In genomic region chr16:88533945-88534641, GRCh38 we compare ENCODE assay signal across 8 cellular contexts. TPM values are rescaled to one million over a fixed set of nuclear protein-coding genes. Genes with fewer than 3 reads are reported as not detected.
DNase-seq lines count a peak whose midpoint lies in the region; ATAC-seq, FAIRE-seq and TF ChIP-seq lines count a peak whose summit lies in the region.

No MANE protein-coding gene starts in this region.

- H2AFZ ChIP-seq in GM12878 (ENCODE audit: control insufficient read depth, low read depth, low read length) = peak overlapping the region; percentile 77

- H3K79me2 ChIP-seq in GM12878 (ENCODE audit: control insufficient read depth, insufficient read depth, low read length) = peaks cover 4% of the 10 kb centered on the region; the same call in 1 of the 2 replicates

- H3K27me3 ChIP-seq in GM12878 (replicated peaks in 1 of 2; ENCODE audit: control insufficient read depth in 2 of 2, insufficient read depth in 2 of 2, low read length in 1 of 2) = no peaks in the 10 kb centered on the region
- H3K27me3 ChIP-seq in iPS DF 6.9 (ENCODE audit: control insufficient read depth, insufficient read depth, low read length) = no peaks in the 10 kb centered on the region
- H3K27me3 ChIP-seq in skeletal muscle tissue (ENCODE audit: control insufficient read depth in 3 of 3, insufficient read depth in 3 of 3, low read length in 3 of 3) = peaks cover 12 to 19% (median 15%) of the 10 kb centered on the region in 3 donors

- TF ChIP-seq EP300 in GM12878 (IDR thresholded peaks at IDR 0.05; ENCODE audit: borderline replicate concordance in 1 of 2, control insufficient read depth in 1 of 2, low read depth in 2 of 2, low read length in 2 of 2) = no peak

- no TSS peak for BruUV-seq in GM12878 (replicated peaks; lab: Mats Ljungman, UMichigan)

- RAD21 ChIA-PET in GM12878 (lab: Charles Lee; ENCODE audit: unreplicated experiment) = no interaction called here

- H3K4me3 ChIP-seq in GM12878 (peak overlapping the region; percentile 76; the same call in 1 of the 2 replicates), iPS DF 6.9 (ENCODE audit: low read length) (peak overlapping the region; percentile 96), skeletal muscle tissue (ENCODE audit: low read length in 3 of 3) (peak overlapping the region in 2 of 3 donors; percentile 73 to 77)

- CTCF ChIA-PET in GM12878 (lab: Yijun Ruan, JAX) = no interaction called here

- DNase-seq in SIG-M5 treated with dmso at 0.1 percent for 504 hours (lab: John Stamatoyannopoulos, UW; ENCODE audit: unreplicated experiment) (peak; percentile 33), SIG-M5 (lab: John Stamatoyannopoulos, UW) (no peak), T-helper 9 cell (peak; percentile 67), GM12878 (ENCODE audit: low read depth, low spot score) (no peak), iPS DF 6.9 (ENCODE audit: low read depth, low spot score) (no peak), DMS79 (lab: John Stamatoyannopoulos, UW) (no peak)

- POLR2A ChIA-PET in GM12878 (lab: Charles Lee) = no interaction called here

- TF ChIP-seq POLR2A in GM12878 (IDR thresholded peaks at IDR 0.05; ENCODE audit: low read depth, low read length) = peak; percentile 80

- H3K9ac ChIP-seq in GM12878 (ENCODE audit: control insufficient read depth, insufficient read depth, low read length) (peak overlapping the region; percentile 77; the same call in 1 of the 2 replicates), skeletal muscle tissue (ENCODE audit: low read depth in 1 of 3, low read length in 3 of 3) (peak overlapping the region; percentile 59 to 86 (median 80))

- no peak for FAIRE-seq in GM12878 (lab: Jason Lieb, UNC)

- TF ChIP-seq CTCF in GM12878 (IDR thresholded peaks at IDR 0.05 in 2 of 3, conservative IDR thresholded peaks at IDR 0.05 in 1 of 3; ENCODE audit: control insufficient read depth in 2 of 3, extremely low read depth in 1 of 3, insufficient read depth in 1 of 3, low read depth in 3 of 3, low read length in 3 of 3) = no peak

- in situ Hi-C loops in GM12878 (cut with MboI) = loop anchor here (5.0 kb wide), 1 partner anchor 77 kb away; no protein-coding TSS in a partner anchor

- H3K27ac ChIP-seq in GM12878 (ENCODE audit: control insufficient read depth, insufficient read depth) (peak overlapping the region; percentile 67), iPS DF 6.9 (ENCODE audit: low read length) (no peak overlapping the region), skeletal muscle tissue (ENCODE audit: low read depth, low read length) (peak overlapping the region; percentile 44)

- no peaks in the 10 kb centered on the region for H3K9me3 ChIP-seq in GM12878 (replicated peaks; ENCODE audit: control insufficient read depth, insufficient read depth, low read length)
- H3K9me3 ChIP-seq in iPS DF 6.9 (ENCODE audit: control insufficient read depth, insufficient read depth, low read length) = no peaks in the 10 kb centered on the region
- H3K9me3 ChIP-seq in skeletal muscle tissue (ENCODE audit: control insufficient read depth in 3 of 3, low read length in 3 of 3) = no peaks in the 10 kb centered on the region

- no peaks in the 10 kb centered on the region for H4K20me1 ChIP-seq in GM12878 (ENCODE audit: control insufficient read depth, insufficient read depth)

- H3K36me3 ChIP-seq in GM12878 (ENCODE audit: control insufficient read depth in 2 of 2, insufficient read depth in 2 of 2, low read length in 1 of 2) = no peaks in the 10 kb centered on the region
- no peaks in the 10 kb centered on the region; the same call in 1 of the 2 replicates for H3K36me3 ChIP-seq in iPS DF 6.9 (ENCODE audit: control insufficient read depth, insufficient read depth, low read length)
- no peaks in the 10 kb centered on the region for H3K36me3 ChIP-seq in skeletal muscle tissue (ENCODE audit: control insufficient read depth in 3 of 3, insufficient read depth in 3 of 3, low read length in 3 of 3)

- H3K4me1 ChIP-seq in GM12878 (ENCODE audit: control insufficient read depth, insufficient read depth, low read length) = peaks cover 5% of the 10 kb centered on the region
- peaks cover 5% of the 10 kb centered on the region for H3K4me1 ChIP-seq in iPS DF 6.9 (ENCODE audit: control insufficient read depth, insufficient read depth, low read length)
- peaks cover 19 to 27% (median 19%) of the 10 kb centered on the region in 3 donors for H3K4me1 ChIP-seq in skeletal muscle tissue (ENCODE audit: control insufficient read depth in 3 of 3, insufficient read depth in 3 of 3, low read length in 3 of 3)

- intact Hi-C loops in GM12878 (cut with micrococcal nuclease; ENCODE audit: unreplicated experiment) = no loop called here

- ATAC-seq in HG03439 (IDR thresholded peaks at IDR 0.05; ENCODE audit: unreplicated experiment) (peak; percentile 47), GM12878 (peak; percentile 83)

- no peak for TF ChIP-seq RAD21 in GM12878 (IDR thresholded peaks at IDR 0.05; ENCODE audit: insufficient read depth, low read depth, low read length)

- 0 out of 2 replicates have a peak overlapping the region, but pooled peaks have one; percentile 48 for H3K4me2 ChIP-seq in GM12878 (ENCODE audit: control insufficient read depth, insufficient read depth)

- WGBS in GM12878 (ENCODE audit: insufficient coverage, insufficient replicate concordance, low lambda C conversion rate, missing lambda C conversion rate) = 21% methylated on average over 62 of the region's 113 CpGs
- no CpG with 5 or more reads among the region's 113 CpGs for WGBS in iPS DF 6.9 (ENCODE audit: insufficient coverage, insufficient read length)

- SMC1A ChIA-PET in GM12878 (lab: Charles Lee; ENCODE audit: uncharacterized antibody, unreplicated experiment) = no interaction called here

TF ChIP-seq in GM12878, 131 proteins besides CTCF, POLR2A, EP300 and RAD21 (continues in another document):
- TF ChIP-seq EGR1 (IDR thresholded peaks at IDR 0.05; ENCODE audit: borderline replicate concordance in 1 of 2, low read depth in 2 of 2, low read length in 2 of 2) (peak in 1 of 2 experiments; percentile 56; a peak in 1 of 3 replicates), ZNF24 (IDR thresholded peaks at IDR 0.05) (0 out of 2 replicates have a peak, but pooled peaks have one; percentile 28), BCL11A (IDR thresholded peaks at IDR 0.05; ENCODE audit: low read depth, low read length) (no peak), SMAD1 (IDR thresholded peaks at IDR 0.05; ENCODE audit: low read depth, partially characterized antibody) (no peak), SMC3 (IDR thresholded peaks at IDR 0.05; ENCODE audit: borderline replicate concordance, low read length) (no peak), HDAC6 (IDR thresholded peaks at IDR 0.05; ENCODE audit: unreplicated experiment) (no peak)
- TF ChIP-seq, protein P1, sequence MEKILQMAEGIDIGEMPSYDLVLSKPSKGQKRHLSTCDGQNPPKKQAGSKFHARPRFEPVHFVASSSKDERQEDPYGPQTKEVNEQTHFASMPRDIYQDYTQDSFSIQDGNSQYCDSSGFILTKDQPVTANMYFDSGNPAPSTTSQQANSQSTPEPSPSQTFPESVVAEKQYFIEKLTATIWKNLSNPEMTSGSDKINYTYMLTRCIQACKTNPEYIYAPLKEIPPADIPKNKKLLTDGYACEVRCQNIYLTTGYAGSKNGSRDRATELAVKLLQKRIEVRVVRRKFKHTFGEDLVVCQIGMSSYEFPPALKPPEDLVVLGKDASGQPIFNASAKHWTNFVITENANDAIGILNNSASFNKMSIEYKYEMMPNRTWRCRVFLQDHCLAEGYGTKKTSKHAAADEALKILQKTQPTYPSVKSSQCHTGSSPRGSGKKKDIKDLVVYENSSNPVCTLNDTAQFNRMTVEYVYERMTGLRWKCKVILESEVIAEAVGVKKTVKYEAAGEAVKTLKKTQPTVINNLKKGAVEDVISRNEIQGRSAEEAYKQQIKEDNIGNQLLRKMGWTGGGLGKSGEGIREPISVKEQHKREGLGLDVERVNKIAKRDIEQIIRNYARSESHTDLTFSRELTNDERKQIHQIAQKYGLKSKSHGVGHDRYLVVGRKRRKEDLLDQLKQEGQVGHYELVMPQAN (conservative IDR thresholded peaks at IDR 0.05) = peak; percentile 79
- TF ChIP-seq, protein P2, sequence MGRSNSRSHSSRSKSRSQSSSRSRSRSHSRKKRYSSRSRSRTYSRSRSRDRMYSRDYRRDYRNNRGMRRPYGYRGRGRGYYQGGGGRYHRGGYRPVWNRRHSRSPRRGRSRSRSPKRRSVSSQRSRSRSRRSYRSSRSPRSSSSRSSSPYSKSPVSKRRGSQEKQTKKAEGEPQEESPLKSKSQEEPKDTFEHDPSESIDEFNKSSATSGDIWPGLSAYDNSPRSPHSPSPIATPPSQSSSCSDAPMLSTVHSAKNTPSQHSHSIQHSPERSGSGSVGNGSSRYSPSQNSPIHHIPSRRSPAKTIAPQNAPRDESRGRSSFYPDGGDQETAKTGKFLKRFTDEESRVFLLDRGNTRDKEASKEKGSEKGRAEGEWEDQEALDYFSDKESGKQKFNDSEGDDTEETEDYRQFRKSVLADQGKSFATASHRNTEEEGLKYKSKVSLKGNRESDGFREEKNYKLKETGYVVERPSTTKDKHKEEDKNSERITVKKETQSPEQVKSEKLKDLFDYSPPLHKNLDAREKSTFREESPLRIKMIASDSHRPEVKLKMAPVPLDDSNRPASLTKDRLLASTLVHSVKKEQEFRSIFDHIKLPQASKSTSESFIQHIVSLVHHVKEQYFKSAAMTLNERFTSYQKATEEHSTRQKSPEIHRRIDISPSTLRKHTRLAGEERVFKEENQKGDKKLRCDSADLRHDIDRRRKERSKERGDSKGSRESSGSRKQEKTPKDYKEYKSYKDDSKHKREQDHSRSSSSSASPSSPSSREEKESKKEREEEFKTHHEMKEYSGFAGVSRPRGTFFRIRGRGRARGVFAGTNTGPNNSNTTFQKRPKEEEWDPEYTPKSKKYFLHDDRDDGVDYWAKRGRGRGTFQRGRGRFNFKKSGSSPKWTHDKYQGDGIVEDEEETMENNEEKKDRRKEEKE (IDR thresholded peaks at IDR 0.05) = peak; percentile 59; the same call in 1 of the 2 replicates

RNA-seq across cellular contexts. Expression of gene ZC3H18, which starts 36.1 kb away (rescaled TPM):
- 32.5 and 33.9 TPM in 2 replicates for total RNA-seq in GM12878 (2013; cell fraction: nucleolus; rRNA removed)
- total RNA-seq in GM12878 (2014; rRNA removed) = 8.6 and 12.5 TPM in 2 replicates
- 14.9 and 15.9 TPM in 2 replicates for total RNA-seq in GM12878 (2014; rRNA removed; fragmentation: Illumina TruSeq; extraction: Trizol)
- 50.4 and 58.3 TPM in 2 replicates for total RNA-seq in GM12878 (2021)
- 11.2 TPM for polyA plus RNA-seq in GM12878 (2011; ENCODE audit: low read depth)
- polyA plus RNA-seq in GM12878 (2011; rRNA removed) = 5.5 and 8.5 TPM in 2 replicates
- polyA plus RNA-seq in GM12878 (2011; cell fraction: cytosol; rRNA removed) = 10.5 and 12.9 TPM in 2 replicates
- polyA plus RNA-seq in GM12878 (2011; cell fraction: nucleus; rRNA removed) = 33.8 and 48.9 TPM in 2 replicates
- 24.7 and 25.2 TPM in 2 replicates for polyA plus RNA-seq in GM12878 (2012)
- 14.7 and 29.0 TPM in 2 replicates for polyA plus RNA-seq in GM12878 (2014; fragmentation: Illumina TruSeq; extraction: Trizol)
- 1 to 10 TPM; 1.0 to 3.2 TPM for polyA plus RNA-seq in GM12878 (2014; fragmentation: Nextera tagmentation; extraction: Ambion mirVana)
- 29.1 and 37.5 TPM in 2 replicates for polyA plus RNA-seq in GM12878 (2014; rRNA removed)
- polyA plus RNA-seq in GM12878 (2016; fragmentation: Nextera tagmentation; extraction: Ambion mirVana) = 10 to 100 TPM; 54.1 to 57.0 TPM
- polyA minus RNA-seq in GM12878 (2011; rRNA and poly(A)+ RNA removed) = 4.7 and 7.5 TPM in 2 replicates
- polyA minus RNA-seq in GM12878 (2011; cell fraction: cytosol; rRNA and poly(A)+ RNA removed) = 7.5 and 8.8 TPM in 2 replicates
- 8.5 and 16.6 TPM in 2 replicates for polyA minus RNA-seq in GM12878 (2011; cell fraction: nucleus; rRNA and poly(A)+ RNA removed)
- total RNA-seq in skeletal muscle tissue = 14.6 TPM

Comparison
In these comparisons a context has a peak if more than half of its experiments do, and no peak if none do; other contexts are left out.
1. DNase-seq: peak in SIG-M5 treated with dmso at 0.1 percent for 504 hours (single experiment) and T-helper 9 cell (single experiment); none in SIG-M5 (single experiment), GM12878 (single experiment), iPS DF 6.9 (single experiment) and DMS79 (single experiment).
2. Peak in every context shown above with its lines, with median percentiles within 50 percentile points of each other: H3K4me3 ChIP-seq.